In genomic region chr7:29957921-29958320, GRCh38 we compare ENCODE assay signal across 12 cellular contexts. TPM values are rescaled to one million over a fixed set of nuclear protein-coding genes. Genes with fewer than 3 reads are reported as not detected.
DNase-seq lines count a peak whose midpoint lies in the region; ATAC-seq lines count a peak whose summit lies in the region.
"Had no signal": no experiment of that assay in that cellular context is flagged by ENCODE, and none has a peak within 500 bp of the region (broad histone marks: within the 10 kb centered on the region; RNA-seq: fewer than 3 reads in every experiment).

No MANE protein-coding gene starts in this region.

- no peaks in the 10 kb centered on the region for H3K9me3 Mint-ChIP-seq in memory B cell
- H3K9me3 Mint-ChIP-seq in stimulated activated naive CD8-positive, alpha-beta T cell treated with anti-CD3 and anti-CD28 coated beads, Interleukin-15, amount 100 ng/mL, for 72 hours, result no peaks in the 10 kb centered on the region
- H3K9me3 Mint-ChIP-seq: activated naive CD4-positive, alpha-beta T cell treated with anti-CD3 and anti-CD28 coated beads, Interleukin-2, amount 10 ng/mL, durations not matched to agents 7 days and 5 days had no signal

- H3K36me3 Mint-ChIP-seq in memory B cell, result peaks cover 19% of the 10 kb centered on the region
- H3K36me3 Mint-ChIP-seq: activated naive CD4-positive, alpha-beta T cell treated with anti-CD3 and anti-CD28 coated beads, Interleukin-2, amount 10 ng/mL, durations not matched to agents 7 days and 5 days had no signal

- peaks cover 31% of the 10 kb centered on the region for H3K4me1 Mint-ChIP-seq in memory B cell
- peaks cover 31% of the 10 kb centered on the region for H3K4me1 Mint-ChIP-seq in stimulated activated naive CD8-positive, alpha-beta T cell treated with anti-CD3 and anti-CD28 coated beads, Interleukin-15, amount 100 ng/mL, for 72 hours

- no peak for ATAC-seq in memory B cell (ENCODE audit: low read depth)
- ATAC-seq in stimulated activated naive CD8-positive, alpha-beta T cell treated with anti-CD3 and anti-CD28 coated beads, Interleukin-15, amount 100 ng/mL, for 72 hours, result no peak
- ATAC-seq: left lobe of liver had no signal

- peak overlapping the region; percentile 73 for H3K27ac Mint-ChIP-seq in memory B cell
- H3K27ac Mint-ChIP-seq in stimulated activated naive CD8-positive, alpha-beta T cell treated with anti-CD3 and anti-CD28 coated beads, Interleukin-15, amount 100 ng/mL, for 72 hours, result peak overlapping the region in 1 of 2 donors; percentile 48
- H3K27ac Mint-ChIP-seq: activated naive CD4-positive, alpha-beta T cell treated with anti-CD3 and anti-CD28 coated beads, Interleukin-2, amount 10 ng/mL, durations not matched to agents 7 days and 5 days had no signal

- peak; percentile 23 to 31 for DNase-seq in NCI-H2081 (lab: John Stamatoyannopoulos, UW)
- DNase-seq in NCI-H2081 treated with DMSO at 0.1 percent for 48 hours (lab: John Stamatoyannopoulos, UW), result no peak
- peak; percentile 30 for DNase-seq in NCI-H1105 treated with DMSO at 0.1 percent for 48 hours (lab: John Stamatoyannopoulos, UW)
- peak; percentile 32 for DNase-seq in NCI-H774 (lab: John Stamatoyannopoulos, UW)
- no peak for DNase-seq in memory B cell (ENCODE audit: low spot score in 2 of 2)
- no peak for DNase-seq in anterior cingulate cortex (lab: John Stamatoyannopoulos, UW)
- no peak for DNase-seq in stimulated activated naive CD8-positive, alpha-beta T cell treated with anti-CD3 and anti-CD28 coated beads, Interleukin-15, amount 100 ng/mL, for 72 hours
- no peak for DNase-seq in mesenteric fat pad (ENCODE audit: low spot score)
- DNase-seq: activated CD4-positive, alpha-beta T cell treated with anti-CD3 and anti-CD28 coated beads for 4 hours; activated naive CD4-positive, alpha-beta T cell treated with anti-CD3 and anti-CD28 coated beads, Interleukin-2, amount 10 ng/mL, durations not matched to agents 7 days and 5 days; tibial artery had no signal

- no peak overlapping the region for H3K4me3 Mint-ChIP-seq in memory B cell
- no peak overlapping the region for H3K4me3 Mint-ChIP-seq in stimulated activated naive CD8-positive, alpha-beta T cell treated with anti-CD3 and anti-CD28 coated beads, Interleukin-15, amount 100 ng/mL, for 72 hours
- H3K4me3 Mint-ChIP-seq: activated naive CD4-positive, alpha-beta T cell treated with anti-CD3 and anti-CD28 coated beads, Interleukin-2, amount 10 ng/mL, durations not matched to agents 7 days and 5 days had no signal

- no peaks in the 10 kb centered on the region for H3K27me3 Mint-ChIP-seq in memory B cell
- H3K27me3 Mint-ChIP-seq in stimulated activated naive CD8-positive, alpha-beta T cell treated with anti-CD3 and anti-CD28 coated beads, Interleukin-15, amount 100 ng/mL, for 72 hours, result no peaks in the 10 kb centered on the region

RNA-seq across cellular contexts. Expression of gene SCRN1, which starts 31.7 kb away (rescaled TPM):
- total RNA-seq in mesenteric fat pad, result 36.9 TPM

Comparison
In these comparisons a context has a peak if more than half of its experiments do, and no peak if none do; other contexts are left out.
1. DNase-seq: peak in NCI-H2081 (2 of 2), NCI-H1105 treated with DMSO at 0.1 percent for 48 hours (single experiment) and NCI-H774 (single experiment); none in NCI-H2081 treated with DMSO at 0.1 percent for 48 hours (single experiment), memory B cell (0 of 2), anterior cingulate cortex (0 of 58), stimulated activated naive CD8-positive, alpha-beta T cell treated with anti-CD3 and anti-CD28 coated beads, Interleukin-15, amount 100 ng/mL, for 72 hours (0 of 2) and mesenteric fat pad (single experiment).